Comparison of ENCODE assay signal across 5 cellular contexts in the genomic region with DNA sequence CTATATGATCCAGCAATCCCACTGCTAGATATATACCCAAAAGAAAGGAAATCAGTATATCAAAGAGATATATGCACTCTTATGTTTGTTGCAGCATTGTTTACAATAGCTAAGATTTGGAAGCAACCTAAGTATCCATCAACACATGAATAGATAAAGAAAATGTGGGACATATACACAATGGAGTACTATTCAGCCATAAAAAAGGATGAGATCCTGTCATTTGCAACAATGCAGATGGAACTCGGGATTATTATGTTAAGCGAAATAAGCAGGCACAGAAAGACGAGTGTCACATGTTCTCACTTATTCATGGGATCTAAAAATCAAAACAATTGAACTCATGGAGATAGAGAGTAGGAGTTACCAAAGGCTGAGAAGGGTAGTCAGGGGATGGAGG. TPM values are rescaled to one million over a fixed set of nuclear protein-coding genes. Genes with fewer than 3 reads are reported as not detected.
"Had no signal": no experiment of that assay in that cellular context is flagged by ENCODE, and none has a peak within 500 bp of the region (broad histone marks: within the 10 kb centered on the region; RNA-seq: fewer than 3 reads in every experiment).

No MANE protein-coding gene starts in this region.

RNA-seq across cellular contexts. Expression of gene SLC44A5, which starts 17.5 kb away (rescaled TPM):
- total RNA-seq: activated CD4-positive, alpha-beta T cell treated with anti-CD3 and anti-CD28 coated beads for 36 hours; activated CD4-positive, alpha-beta T cell treated with anti-CD3 and anti-CD28 coated beads, Interleukin-2, amount 10 ng/mL, durations not matched to agents 24 days and 14 days; activated CD4-positive, alpha-beta T cell treated with anti-CD3 and anti-CD28 coated beads, Interleukin-2, amount 10 ng/mL, durations not matched to agents 7 days and 5 days; T-helper 1 cell treated with Interleukin-12 subunit alpha and Interleukin-12 subunit beta and Interleukin-4 antibody, amounts not matched to agents 30 ng/mL and 1 ng/mL, for 36 hours; T-helper 2 cell treated with Interferon-gamma antibody and Interleukin-4, amounts not matched to agents 100 ng/mL and 5 ng/mL, for 36 hours had no signal
